Comparison of ENCODE assay signal across 8 cellular contexts in genomic region chr9:131675437-131676022, GRCh38.
DNase-seq lines count a peak whose midpoint lies in the region; ATAC-seq, FAIRE-seq and TF ChIP-seq lines count a peak whose summit lies in the region.

No MANE protein-coding gene starts in this region.

- no peaks in the 10 kb centered on the region for H3K9me3 ChIP-seq in HepG2 (ENCODE audit: low read length)
- H3K9me3 ChIP-seq in thoracic aorta = no peaks in the 10 kb centered on the region

- H3K9me3 Mint-ChIP-seq in activated T-cell treated with anti-CD3 and anti-CD28 coated beads, Interleukin-2, amount 50 U/mL, for 4 hours = no peaks in the 10 kb centered on the region
- H3K9me3 Mint-ChIP-seq in activated CD8-positive, alpha-beta T cell treated with anti-CD3 and anti-CD28 coated beads for 36 hours = no peaks in the 10 kb centered on the region

- TF ChIP-seq POLR2A in HepG2 (IDR thresholded peaks at IDR 0.05; ENCODE audit: insufficient read depth in 1 of 2, low read depth in 2 of 2, low read length in 2 of 2) = no peak

- DNase-seq in activated T-cell treated with anti-CD3 and anti-CD28 coated beads, Interleukin-2, amount 50 U/mL, for 4 hours = no peak
- DNase-seq in activated T-cell treated with anti-CD3 and anti-CD28 coated beads, Interleukin-2, amount 50 U/mL, for 48 hours = no peak
- DNase-seq in activated CD8-positive, alpha-beta T cell treated with anti-CD3 and anti-CD28 coated beads for 36 hours = no peak
- no peak for DNase-seq in HepG2 (ENCODE audit: low spot score)
- no peak for DNase-seq in thoracic aorta (ENCODE audit: low spot score)
- no peak for DNase-seq in 8988T
- no peak for DNase-seq in NCI-H82 (lab: John Stamatoyannopoulos, UW)
- no peak for DNase-seq in RCC 7860 (ENCODE audit: low spot score)

- TF ChIP-seq RAD21 in HepG2 (CRISPR knock-in tag; IDR thresholded peaks at IDR 0.05) = no peak

- peaks cover 97% of the 10 kb centered on the region for H3K4me1 Mint-ChIP-seq in activated T-cell treated with anti-CD3 and anti-CD28 coated beads, Interleukin-2, amount 50 U/mL, for 4 hours (ENCODE audit: low read depth)
- H3K4me1 Mint-ChIP-seq in activated CD8-positive, alpha-beta T cell treated with anti-CD3 and anti-CD28 coated beads for 36 hours (ENCODE audit: low read depth) = peaks cover 88% of the 10 kb centered on the region

- peak overlapping the region; percentile 2 for H3K27ac ChIP-seq in HepG2 (ENCODE audit: extremely low read length, insufficient read depth, low read length)
- peak overlapping the region; percentile 96 for H3K27ac ChIP-seq in thoracic aorta

- H2AFZ ChIP-seq in HepG2 (ENCODE audit: low read length) = no peak overlapping the region

- TF ChIP-seq EP300 in HepG2 (IDR thresholded peaks at IDR 0.05; ENCODE audit: low read depth in 2 of 2, low read length in 2 of 2) (no peak), HepG2 (CRISPR knock-in tag; IDR thresholded peaks at IDR 0.05; ENCODE audit: borderline replicate concordance) (no peak)

- no peak overlapping the region for H3K9ac ChIP-seq in HepG2 (ENCODE audit: insufficient read depth, low read depth, low read length)

- WGBS in HepG2 (ENCODE audit: low lambda C conversion rate) = 72% methylated on average over 6 of the region's 6 CpGs

- no peak for ATAC-seq in activated T-cell treated with anti-CD3 and anti-CD28 coated beads, Interleukin-2, amount 50 U/mL, for 4 hours
- ATAC-seq in activated CD8-positive, alpha-beta T cell treated with anti-CD3 and anti-CD28 coated beads for 36 hours = no peak
- ATAC-seq in HepG2 = no peak
- no peak for ATAC-seq in thoracic aorta (ENCODE audit: insufficient number of reproducible peaks, low FRiP score, low read depth)

- H3K4me1 ChIP-seq in HepG2 (ENCODE audit: insufficient read depth, low read length) (peaks cover 56% of the 10 kb centered on the region), thoracic aorta (ENCODE audit: control insufficient read depth in 1 of 2, low read depth in 2 of 2) (peaks cover 85 to 99% of the 10 kb centered on the region in 2 donors)

- intact Hi-C loops in activated CD8-positive, alpha-beta T cell treated with anti-CD3 and anti-CD28 coated beads for 36 hours (cut with micrococcal nuclease) = no loop called here
- intact Hi-C loops in HepG2 (cut with micrococcal nuclease; ENCODE audit: unreplicated experiment) = no loop called here

- POLR2A ChIA-PET in activated CD8-positive, alpha-beta T cell treated with anti-CD3 and anti-CD28 coated beads for 36 hours (lab: Charles Lee) = interaction anchor here (0.5 to 6.9 kb wide), 5 partner anchors 16 to 64 kb away, joined by 3 to 38 read pairs (median 7); partner anchors contain the start of gene RAPGEF1
- POLR2A ChIA-PET in HepG2 (lab: Yijun Ruan, JAX) = interaction anchor here (1.0 kb wide), 1 partner anchor 26 kb away, joined by 3 read pairs; no protein-coding TSS in a partner anchor

- H3K27ac Mint-ChIP-seq in activated CD8-positive, alpha-beta T cell treated with anti-CD3 and anti-CD28 coated beads for 36 hours = peak overlapping the region; percentile 94

- in situ Hi-C loops in HepG2 (cut with HindIII; ENCODE audit: extremely low pct_ligation_motif_present, low pct_unique_long_range_greater_than_20kb) = no loop called here

- H3K4me3 ChIP-seq in HepG2 (replicated peaks in 1 of 3; ENCODE audit: insufficient read depth in 1 of 3, low read depth in 2 of 3, low read length in 3 of 3) (no peak overlapping the region), thoracic aorta (peak overlapping the region; percentile 26)

- TF ChIP-seq CTCF in activated CD8-positive, alpha-beta T cell treated with anti-CD3 and anti-CD28 coated beads for 36 hours (IDR thresholded peaks at IDR 0.05) = no peak
- no peak for TF ChIP-seq CTCF in HepG2 (CRISPR knock-in tag; IDR thresholded peaks at IDR 0.05)
- TF ChIP-seq CTCF in thoracic aorta (IDR thresholded peaks at IDR 0.05) = no peak

- peak; percentile 23 for FAIRE-seq in HepG2 (lab: Jason Lieb, UNC)
- no peak for FAIRE-seq in RCC 7860 (lab: Jason Lieb, UNC)

- CTCF ChIA-PET in activated CD8-positive, alpha-beta T cell treated with anti-CD3 and anti-CD28 coated beads for 36 hours (lab: Charles Lee) = interaction anchor here (0.6 to 1.7 kb wide), 5 partner anchors 16 to 408 kb away, joined by 3 to 8 read pairs (median 4); partner anchors contain the start of gene RAPGEF1
- CTCF ChIA-PET in HepG2 (lab: Yijun Ruan, JAX; ENCODE audit: low intra/inter-chr PET ratio, low total read pairs) = no interaction called here

- H4K20me1 ChIP-seq in HepG2 (ENCODE audit: insufficient read depth, low read length) = no peaks in the 10 kb centered on the region; the same call in 1 of the 2 replicates

- H3K27me3 Mint-ChIP-seq in activated T-cell treated with anti-CD3 and anti-CD28 coated beads, Interleukin-2, amount 50 U/mL, for 4 hours (ENCODE audit: low read depth) = no peaks in the 10 kb centered on the region
- no peaks in the 10 kb centered on the region for H3K27me3 Mint-ChIP-seq in activated CD8-positive, alpha-beta T cell treated with anti-CD3 and anti-CD28 coated beads for 36 hours

- peaks cover 30% of the 10 kb centered on the region for H3K79me2 ChIP-seq in HepG2 (ENCODE audit: insufficient read depth, low read length)

- peaks cover 2% of the 10 kb centered on the region for H3K36me3 Mint-ChIP-seq in activated T-cell treated with anti-CD3 and anti-CD28 coated beads, Interleukin-2, amount 50 U/mL, for 4 hours (ENCODE audit: insufficient read depth)
- peaks cover 15% of the 10 kb centered on the region for H3K36me3 Mint-ChIP-seq in activated CD8-positive, alpha-beta T cell treated with anti-CD3 and anti-CD28 coated beads for 36 hours (ENCODE audit: low read depth)

- no TSS peak for BruUV-seq in HepG2 (replicated peaks; lab: Mats Ljungman, UMichigan)

- H3K4me3 Mint-ChIP-seq in activated T-cell treated with anti-CD3 and anti-CD28 coated beads, Interleukin-2, amount 50 U/mL, for 4 hours = peak overlapping the region; percentile 74
- H3K4me3 Mint-ChIP-seq in activated CD8-positive, alpha-beta T cell treated with anti-CD3 and anti-CD28 coated beads for 36 hours = peak overlapping the region; percentile 64

- H3K27me3 ChIP-seq in HepG2 (ENCODE audit: control insufficient read depth in 1 of 2, insufficient read depth in 2 of 2, low read length in 2 of 2) (no peaks in the 10 kb centered on the region), thoracic aorta (replicated peaks; ENCODE audit: insufficient read depth) (no peaks in the 10 kb centered on the region)

- no peak overlapping the region for H3K4me2 ChIP-seq in HepG2 (ENCODE audit: low read depth, low read length)

- H3K36me3 ChIP-seq in HepG2 (replicated peaks in 1 of 2; ENCODE audit: control insufficient read depth in 1 of 2, insufficient read depth in 2 of 2, low read length in 2 of 2) = 0 out of 5 replicates have a peak, but pooled peaks cover 0 to 1% of the 10 kb centered on the region in 2 experiments
- H3K36me3 ChIP-seq in thoracic aorta = no peaks in the 10 kb centered on the region

TF ChIP-seq in HepG2, 621 proteins besides CTCF, POLR2A, EP300 and RAD21 (continues in another document):
- TF ChIP-seq ZNF468 (CRISPR knock-in tag; IDR thresholded peaks at IDR 0.05) (no peak), PAXIP1 (CRISPR knock-in tag; conservative IDR thresholded peaks at IDR 0.05) (no peak), CHCHD3 (CRISPR knock-in tag; IDR thresholded peaks at IDR 0.05) (no peak)
- TF ChIP-seq, protein P1, sequence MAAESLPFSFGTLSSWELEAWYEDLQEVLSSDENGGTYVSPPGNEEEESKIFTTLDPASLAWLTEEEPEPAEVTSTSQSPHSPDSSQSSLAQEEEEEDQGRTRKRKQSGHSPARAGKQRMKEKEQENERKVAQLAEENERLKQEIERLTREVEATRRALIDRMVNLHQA (CRISPR knock-in tag; IDR thresholded peaks at IDR 0.05) = no peak
